19 cellular contexts compared by ENCODE assay signal in genomic region chr20:50799176-50799889, GRCh38. TPM values are rescaled to one million over a fixed set of nuclear protein-coding genes. Genes with fewer than 3 reads are reported as not detected.
DNase-seq lines count a peak whose midpoint lies in the region; ATAC-seq, FAIRE-seq and TF ChIP-seq lines count a peak whose summit lies in the region.
"Had no signal": no experiment of that assay in that cellular context is flagged by ENCODE, and none has a peak within 500 bp of the region (broad histone marks: within the 10 kb centered on the region; RNA-seq: fewer than 3 reads in every experiment).

No MANE protein-coding gene starts in this region.

- no peak overlapping the region for H3K4me3 Mint-ChIP-seq in activated CD8-positive, alpha-beta T cell treated with anti-CD3 and anti-CD28 coated beads for 36 hours
- no peak overlapping the region for H3K4me3 Mint-ChIP-seq in activated CD8-positive, alpha-beta T cell treated with anti-CD3 and anti-CD28 coated beads, Interleukin-2, amount 10 ng/mL, durations not matched to agents 7 days and 5 days
- peak overlapping the region; percentile 14 to 66 for H3K4me3 Mint-ChIP-seq in stimulated activated naive B cell treated with anti-CD40 and anti-IgM and Interleukin-4, amounts not matched to agents 10 μg/mL and 1 μg/mL and 100 μg/mL, for 72 hours
- H3K4me3 Mint-ChIP-seq: T-cell had no signal

- H3K9me3 Mint-ChIP-seq in activated CD8-positive, alpha-beta T cell treated with anti-CD3 and anti-CD28 coated beads for 36 hours: no peaks in the 10 kb centered on the region
- H3K9me3 Mint-ChIP-seq in activated CD8-positive, alpha-beta T cell treated with anti-CD3 and anti-CD28 coated beads, Interleukin-2, amount 10 ng/mL, durations not matched to agents 7 days and 5 days (ENCODE audit: insufficient read depth): no peaks in the 10 kb centered on the region
- no peaks in the 10 kb centered on the region for H3K9me3 Mint-ChIP-seq in stimulated activated naive B cell treated with anti-CD40 and anti-IgM and Interleukin-4, amounts not matched to agents 10 μg/mL and 1 μg/mL and 100 μg/mL, for 72 hours
- H3K9me3 Mint-ChIP-seq: T-cell had no signal

- no peak for TF ChIP-seq CTCF in activated CD8-positive, alpha-beta T cell treated with anti-CD3 and anti-CD28 coated beads for 36 hours (IDR thresholded peaks at IDR 0.05)
- no peak for TF ChIP-seq CTCF in D721Med (IDR thresholded peaks at IDR 0.05; ENCODE audit: insufficient read depth, missing control alignments)

- CTCF ChIA-PET in activated CD8-positive, alpha-beta T cell treated with anti-CD3 and anti-CD28 coated beads for 36 hours (lab: Charles Lee): interaction anchor here (0.5 to 1.9 kb wide), 6 partner anchors 9 to 1655 kb away, joined by 3 to 6 read pairs (median 4); no protein-coding TSS in a partner anchor
- CTCF ChIA-PET in activated CD8-positive, alpha-beta T cell treated with anti-CD3 and anti-CD28 coated beads, Interleukin-2, amount 10 ng/mL, durations not matched to agents 7 days and 5 days (lab: Charles Lee): interaction anchor here (15.0 kb wide), 1 partner anchor 130 kb away, joined by 407 read pairs; the partner anchor contains the start of gene ADNP

- H3K27ac ChIP-seq in cingulate gyrus (ENCODE audit: low read depth, low read length): peak overlapping the region; percentile 77
- H3K27ac ChIP-seq: colonic mucosa had no signal

- H3K4me1 Mint-ChIP-seq in activated CD8-positive, alpha-beta T cell treated with anti-CD3 and anti-CD28 coated beads for 36 hours (ENCODE audit: low read depth): peaks cover 24% of the 10 kb centered on the region
- H3K4me1 Mint-ChIP-seq in activated CD8-positive, alpha-beta T cell treated with anti-CD3 and anti-CD28 coated beads, Interleukin-2, amount 10 ng/mL, durations not matched to agents 7 days and 5 days (ENCODE audit: low read depth): peaks cover 22% of the 10 kb centered on the region
- H3K4me1 Mint-ChIP-seq in stimulated activated naive B cell treated with anti-CD40 and anti-IgM and Interleukin-4, amounts not matched to agents 10 μg/mL and 1 μg/mL and 100 μg/mL, for 72 hours: peaks cover 25 to 47% of the 10 kb centered on the region in 2 donors

- intact Hi-C loops in activated CD8-positive, alpha-beta T cell treated with anti-CD3 and anti-CD28 coated beads for 36 hours (cut with micrococcal nuclease): loop anchor here (5.0 kb wide), 1 partner anchor 128 kb away; no protein-coding TSS in a partner anchor

- ATAC-seq in activated CD8-positive, alpha-beta T cell treated with anti-CD3 and anti-CD28 coated beads for 36 hours: no peak
- no peak for ATAC-seq in activated CD8-positive, alpha-beta T cell treated with anti-CD3 and anti-CD28 coated beads, Interleukin-2, amount 10 ng/mL, durations not matched to agents 7 days and 5 days
- peak; percentile 2 for ATAC-seq in HG02938 (IDR thresholded peaks at IDR 0.05; ENCODE audit: unreplicated experiment)
- no peak for ATAC-seq in stimulated activated naive B cell treated with anti-CD40 and anti-IgM and Interleukin-4, amounts not matched to agents 10 μg/mL and 1 μg/mL and 100 μg/mL, for 72 hours (replicated peaks)
- ATAC-seq: left lung, T-cell had no signal

- no peak for FAIRE-seq in D721Med (lab: Jason Lieb, UNC)
- FAIRE-seq: A204.1, G401.6, H54, RCC 7860, urothelium cell line had no signal

- peaks cover 3% of the 10 kb centered on the region for H3K36me3 Mint-ChIP-seq in activated CD8-positive, alpha-beta T cell treated with anti-CD3 and anti-CD28 coated beads for 36 hours (ENCODE audit: low read depth)
- peaks cover 7% of the 10 kb centered on the region for H3K36me3 Mint-ChIP-seq in activated CD8-positive, alpha-beta T cell treated with anti-CD3 and anti-CD28 coated beads, Interleukin-2, amount 10 ng/mL, durations not matched to agents 7 days and 5 days (ENCODE audit: low read depth)
- peaks cover 6 to 11% of the 10 kb centered on the region in 2 donors for H3K36me3 Mint-ChIP-seq in stimulated activated naive B cell treated with anti-CD40 and anti-IgM and Interleukin-4, amounts not matched to agents 10 μg/mL and 1 μg/mL and 100 μg/mL, for 72 hours

- no peak for DNase-seq in activated CD8-positive, alpha-beta T cell treated with anti-CD3 and anti-CD28 coated beads for 36 hours
- DNase-seq in activated CD8-positive, alpha-beta T cell treated with anti-CD3 and anti-CD28 coated beads, Interleukin-2, amount 10 ng/mL, durations not matched to agents 7 days and 5 days: no peak
- no peak for DNase-seq in stimulated activated naive B cell treated with anti-CD40 and anti-IgM and Interleukin-4, amounts not matched to agents 10 μg/mL and 1 μg/mL and 100 μg/mL, for 72 hours
- DNase-seq in RPMI8226 (no peak), NCI-H1694 (lab: John Stamatoyannopoulos, UW) (no peak), D721Med (ENCODE audit: insufficient read length, low spot score) (no peak)
- DNase-seq: colonic mucosa, KG1, left lung, NCI-H1417 treated with DMSO at 0.1 percent for 48 hours, NCI-H510A, T-cell had no signal

- H3K27ac Mint-ChIP-seq in activated CD8-positive, alpha-beta T cell treated with anti-CD3 and anti-CD28 coated beads for 36 hours: peak overlapping the region; percentile 30
- H3K27ac Mint-ChIP-seq in activated CD8-positive, alpha-beta T cell treated with anti-CD3 and anti-CD28 coated beads, Interleukin-2, amount 10 ng/mL, durations not matched to agents 7 days and 5 days: no peak overlapping the region
- peak overlapping the region; percentile 97 for H3K27ac Mint-ChIP-seq in stimulated activated naive B cell treated with anti-CD40 and anti-IgM and Interleukin-4, amounts not matched to agents 10 μg/mL and 1 μg/mL and 100 μg/mL, for 72 hours

- POLR2A ChIA-PET in activated CD8-positive, alpha-beta T cell treated with anti-CD3 and anti-CD28 coated beads for 36 hours (lab: Charles Lee): interaction anchor here (0.5 to 1.8 kb wide), 3 partner anchors 132 to 960 kb away, joined by 3 to 5 read pairs (median 3); partner anchors contain the start of gene ADNP
- POLR2A ChIA-PET in activated CD8-positive, alpha-beta T cell treated with anti-CD3 and anti-CD28 coated beads, Interleukin-2, amount 10 ng/mL, durations not matched to agents 7 days and 5 days (lab: Charles Lee): no interaction called here

- H3K27me3 Mint-ChIP-seq in activated CD8-positive, alpha-beta T cell treated with anti-CD3 and anti-CD28 coated beads for 36 hours: no peaks in the 10 kb centered on the region
- H3K27me3 Mint-ChIP-seq in activated CD8-positive, alpha-beta T cell treated with anti-CD3 and anti-CD28 coated beads, Interleukin-2, amount 10 ng/mL, durations not matched to agents 7 days and 5 days (ENCODE audit: low read depth): no peaks in the 10 kb centered on the region
- no peaks in the 10 kb centered on the region for H3K27me3 Mint-ChIP-seq in stimulated activated naive B cell treated with anti-CD40 and anti-IgM and Interleukin-4, amounts not matched to agents 10 μg/mL and 1 μg/mL and 100 μg/mL, for 72 hours
- H3K27me3 Mint-ChIP-seq: T-cell had no signal

RNA-seq across cellular contexts. Expression of gene BCAS4, which starts 4.5 kb away (rescaled TPM):
- total RNA-seq in activated CD8-positive, alpha-beta T cell treated with anti-CD3 and anti-CD28 coated beads for 36 hours: 10 to 100 TPM; 27.3 to 31.7 TPM
- 10 to 100 TPM; 29.3 to 32.6 TPM for total RNA-seq in activated CD8-positive, alpha-beta T cell treated with anti-CD3 and anti-CD28 coated beads, Interleukin-2, amount 10 ng/mL, durations not matched to agents 7 days and 5 days

Comparison
In these comparisons a context has a peak if more than half of its experiments do, and no peak if none do; other contexts are left out.
1. H3K4me3 Mint-ChIP-seq: peak in stimulated activated naive B cell treated with anti-CD40 and anti-IgM and Interleukin-4, amounts not matched to agents 10 μg/mL and 1 μg/mL and 100 μg/mL, for 72 hours (2 of 2); none in activated CD8-positive, alpha-beta T cell treated with anti-CD3 and anti-CD28 coated beads for 36 hours (single experiment) and activated CD8-positive, alpha-beta T cell treated with anti-CD3 and anti-CD28 coated beads, Interleukin-2, amount 10 ng/mL, durations not matched to agents 7 days and 5 days (single experiment).